Comparison of ENCODE assay signal across 15 cellular contexts in genomic region chr17:42795465-42795864, GRCh38. TPM values are rescaled to one million over a fixed set of nuclear protein-coding genes. Genes with fewer than 3 reads are reported as not detected.
DNase-seq lines count a peak whose midpoint lies in the region; ATAC-seq and TF ChIP-seq lines count a peak whose summit lies in the region.
"Had no signal": no experiment of that assay in that cellular context is flagged by ENCODE, and none has a peak within 500 bp of the region (broad histone marks: within the 10 kb centered on the region; RNA-seq: fewer than 3 reads in every experiment).

No MANE protein-coding gene starts in this region.

- no peak for TF ChIP-seq RAD21 in IMR-90 (IDR thresholded peaks at IDR 0.05; ENCODE audit: low read length)

- H3K4me1 Mint-ChIP-seq in endothelial cell (ENCODE audit: unreplicated experiment), result peaks cover 28% of the 10 kb centered on the region

- WGBS in IMR-90 (ENCODE audit: extremely low coverage in 2 of 2, insufficient read length in 1 of 2), 2 experiments, result 97% methylated on average over 9 of the region's 10 CpGs; no CpG with 5 or more reads in 1 of the 2 experiments

- no peak overlapping the region for H3K4me2 ChIP-seq in IMR-90 (ENCODE audit: low read depth, low read length)

- POLR2A ChIA-PET in IMR-90 (lab: Charles Lee; ENCODE audit: unreplicated experiment), result interaction anchor here (1.0 kb wide), 1 partner anchor 29 kb away, joined by 3 read pairs; the partner anchor contains the start of gene BECN1

- no peak overlapping the region for H4K91ac ChIP-seq in IMR-90 (ENCODE audit: insufficient read depth, low read depth, low read length)

- H3K27ac Mint-ChIP-seq in endothelial cell (ENCODE audit: unreplicated experiment), result no peak overlapping the region

- H2BK5ac ChIP-seq in IMR-90 (ENCODE audit: low read depth, low read length, poor library complexity, severe bottlenecking), result no peak overlapping the region

- H4K8ac ChIP-seq in IMR-90 (ENCODE audit: low read depth in 2 of 2, low read length in 2 of 2), result no peak overlapping the region

- peaks cover 19% of the 10 kb centered on the region for H3K9me1 ChIP-seq in IMR-90 (ENCODE audit: insufficient read depth, low read length)

- H3K27me3 ChIP-seq in IMR-90 (ENCODE audit: control insufficient read depth, insufficient read depth, low read length) (no peaks in the 10 kb centered on the region), mucosa of rectum (ENCODE audit: control insufficient read depth in 2 of 2, insufficient read depth in 2 of 2, low read length in 2 of 2) (no peaks in the 10 kb centered on the region)

- H3K4me3 ChIP-seq in IMR-90 (ENCODE audit: insufficient read depth, low read depth, low read length) (no peak overlapping the region), mucosa of rectum (ENCODE audit: low read length in 2 of 2) (no peak overlapping the region)

- H3K27me3 Mint-ChIP-seq in endothelial cell (ENCODE audit: unreplicated experiment), result peaks cover 10% of the 10 kb centered on the region

- H2AK9ac ChIP-seq in IMR-90 (replicated peaks; ENCODE audit: low read depth, low read length, poor library complexity), result peak overlapping the region; percentile 57

- dilution Hi-C loops in IMR-90 (cut with HindIII; ENCODE audit: low sequenced_read_pairs, unreplicated experiment), result no loop called here

- no peaks in the 10 kb centered on the region for H3K9me3 ChIP-seq in IMR-90 (ENCODE audit: control insufficient read depth, insufficient read depth, low read length)
- no peaks in the 10 kb centered on the region for H3K9me3 ChIP-seq in mucosa of rectum (ENCODE audit: control insufficient read depth in 2 of 2, low read length in 2 of 2)

- H3K27ac ChIP-seq in 22Rv1, result 0 out of 2 replicates have a peak overlapping the region, but pooled peaks have one; percentile 93
- H3K27ac ChIP-seq in IMR-90 (ENCODE audit: insufficient read depth, low read length), result no peak overlapping the region
- H3K27ac ChIP-seq in mucosa of rectum (ENCODE audit: low read depth in 2 of 2, low read length in 2 of 2), result peak overlapping the region; percentile 90 to 94

- H3K4ac ChIP-seq in IMR-90 (ENCODE audit: low read depth, low read length), result no peak overlapping the region

- H3K4me3 Mint-ChIP-seq in endothelial cell (ENCODE audit: unreplicated experiment), result peak overlapping the region; percentile 74

- H3K4me1 ChIP-seq in IMR-90 (ENCODE audit: control insufficient read depth, insufficient read depth, low read length) (peaks cover 7% of the 10 kb centered on the region), mucosa of rectum (ENCODE audit: control insufficient read depth in 2 of 2, insufficient read depth in 2 of 2, low read length in 2 of 2) (peaks cover 35 to 37% of the 10 kb centered on the region in 2 donors)

- ATAC-seq in IMR-90 (ENCODE audit: low read depth), result no peak
- no peak for ATAC-seq in HG03108 (IDR thresholded peaks at IDR 0.05; ENCODE audit: unreplicated experiment)
- ATAC-seq: Panc1 had no signal

- no peak for TF ChIP-seq POLR2A in IMR-90 (IDR thresholded peaks at IDR 0.05; ENCODE audit: low read depth, low read length)

- BruUV-seq in IMR-90 (replicated peaks; lab: Mats Ljungman, UMichigan), result no TSS peak

- peaks cover 20 to 39% of the 10 kb centered on the region in 2 experiments for H3K79me1 ChIP-seq in IMR-90 (ENCODE audit: low read depth in 1 of 2, low read length in 2 of 2)

- H3K36me3 Mint-ChIP-seq in endothelial cell (ENCODE audit: low read depth, unreplicated experiment), result peaks cover 6% of the 10 kb centered on the region

- H3K23ac ChIP-seq in IMR-90 (ENCODE audit: low read depth, low read length), result no peak overlapping the region

- in situ Hi-C loops in IMR-90 (cut with MboI; ENCODE audit: low sequenced_read_pairs), result no loop called here

- peaks cover 4% of the 10 kb centered on the region; the same call in 1 of the 2 replicates for H3K36me3 ChIP-seq in IMR-90 (ENCODE audit: control insufficient read depth, insufficient read depth, low read length)
- peaks cover 6 to 12% of the 10 kb centered on the region in 2 donors for H3K36me3 ChIP-seq in mucosa of rectum (ENCODE audit: control insufficient read depth in 2 of 2, insufficient read depth in 2 of 2, low read length in 2 of 2)

- H2AK5ac ChIP-seq in IMR-90 (ENCODE audit: low read depth, low read length), result no peak overlapping the region

- no peak overlapping the region for H2BK15ac ChIP-seq in IMR-90 (ENCODE audit: low read depth, low read length)

- no peak overlapping the region for H3K14ac ChIP-seq in IMR-90 (replicated peaks; ENCODE audit: low read depth, low read length)

- DNase-seq in IMR-90, result no peak
- DNase-seq in endothelial cell (ENCODE audit: low spot score), result no peak
- no peak for DNase-seq in NCI-H187 treated with DMSO at 0.1 percent for 48 hours (lab: John Stamatoyannopoulos, UW)
- no peak for DNase-seq in Kasumi-1 (lab: John Stamatoyannopoulos, UW)
- DNase-seq in NCI-H146 treated with DMSO at 0.1 percent for 48 hours (lab: John Stamatoyannopoulos, UW; ENCODE audit: unreplicated experiment), result no peak
- DNase-seq: CD8-positive, alpha-beta memory T cell; NCI-H2029; NCI-H2171 treated with DMSO at 0.1 percent for 48 hours; NCI-H82; Right ventricle myocardium superior had no signal

- H3K9me3 Mint-ChIP-seq in endothelial cell (ENCODE audit: unreplicated experiment), result no peaks in the 10 kb centered on the region
- H3K9me3 Mint-ChIP-seq: CD8-positive, alpha-beta memory T cell had no signal

- H2BK120ac ChIP-seq in IMR-90 (ENCODE audit: low read depth, low read length), result no peak overlapping the region

- no peak overlapping the region for H3K9ac ChIP-seq in IMR-90 (ENCODE audit: low read depth, low read length)
- peak overlapping the region in 1 of 2 donors; percentile 60 for H3K9ac ChIP-seq in mucosa of rectum (ENCODE audit: low read depth in 1 of 2, low read length in 2 of 2)

- no peak overlapping the region for H4K5ac ChIP-seq in IMR-90 (ENCODE audit: low read depth, low read length)

- H4K20me1 ChIP-seq in IMR-90 (ENCODE audit: insufficient read depth, low read length), result no peaks in the 10 kb centered on the region

- H3K56ac ChIP-seq in IMR-90 (ENCODE audit: extremely low read depth, insufficient read depth, low read length), result no peak overlapping the region

- CTCF ChIA-PET in IMR-90 (lab: Yijun Ruan, JAX), result no interaction called here

- intact Hi-C loops in IMR-90 (cut with micrococcal nuclease), result no loop called here

- no peak overlapping the region for H3K18ac ChIP-seq in IMR-90 (ENCODE audit: low read depth, low read length)

- H2BK20ac ChIP-seq in IMR-90 (ENCODE audit: low read depth, low read length), result no peak overlapping the region

- H2AFZ ChIP-seq in IMR-90 (replicated peaks; ENCODE audit: low read length, poor library complexity), result no peak overlapping the region

- TF ChIP-seq CTCF in 22Rv1 (IDR thresholded peaks at IDR 0.05) (no peak), IMR-90 (conservative IDR thresholded peaks at IDR 0.05; ENCODE audit: low read depth, low read length) (no peak), endothelial cell (IDR thresholded peaks at IDR 0.05; ENCODE audit: unreplicated experiment) (no peak)

TF ChIP-seq in IMR-90, 13 proteins besides CTCF, POLR2A, EP300 and RAD21:
- TF ChIP-seq FOS (IDR thresholded peaks at IDR 0.05; ENCODE audit: low read depth, low read length), result no peak
- TF ChIP-seq NFE2L2 (IDR thresholded peaks at IDR 0.05; ENCODE audit: low read depth, low read length), result no peak
- TF ChIP-seq RFX5 (IDR thresholded peaks at IDR 0.05; ENCODE audit: low read depth, low read length), result no peak
- no peak for TF ChIP-seq MXI1 (IDR thresholded peaks at IDR 0.05; ENCODE audit: borderline replicate concordance, low read depth, low read length)
- TF ChIP-seq MAFK (IDR thresholded peaks at IDR 0.05; ENCODE audit: low read depth, low read length), result no peak

RNA-seq across cellular contexts. Expression of gene COA3, which starts 3.0 kb away (rescaled TPM):
- total RNA-seq in IMR-90 (2012; rRNA removed) (50.5 and 78.1 TPM in 2 replicates), endothelial cell (ENCODE audit: unreplicated experiment) (60.3 TPM)
- polyA plus RNA-seq in IMR-90 (2012; rRNA removed), result 66.8 and 75.9 TPM in 2 replicates
- polyA plus RNA-seq in IMR-90 (2012; cell fraction: cytosol; rRNA removed), result 98.0 and 195 TPM in 2 replicates
- 20.9 and 24.9 TPM in 2 replicates for polyA plus RNA-seq in IMR-90 (2012; cell fraction: nucleus; rRNA removed; ENCODE audit: low replicate concordance)

RNA-seq across cellular contexts. Expression of gene CNTD1, which starts 3.2 kb away (rescaled TPM):
- total RNA-seq in IMR-90 (2012; rRNA removed) (not detected in 2 replicates), endothelial cell (ENCODE audit: unreplicated experiment) (0.59 TPM)
- not detected in 2 replicates for polyA plus RNA-seq in IMR-90 (2012; rRNA removed)
- polyA plus RNA-seq in IMR-90 (2012; cell fraction: cytosol; rRNA removed), result not detected in 2 replicates
- not detected in 2 replicates for polyA plus RNA-seq in IMR-90 (2012; cell fraction: nucleus; rRNA removed; ENCODE audit: low replicate concordance)
- total RNA-seq: CD8-positive, alpha-beta memory T cell; H1; Right ventricle myocardium superior had no signal
- polyA plus RNA-seq: H1 had no signal

RNA-seq across cellular contexts. Expression of gene WNK4, which starts 15.1 kb away (rescaled TPM):
- total RNA-seq in IMR-90 (2012; rRNA removed) (1.3 and 1.9 TPM in 2 replicates), endothelial cell (ENCODE audit: unreplicated experiment) (8.9 TPM)
- 15.1 and 16.2 TPM in 2 replicates for polyA plus RNA-seq in IMR-90 (2012; rRNA removed)
- 6.8 and 7.9 TPM in 2 replicates for polyA plus RNA-seq in IMR-90 (2012; cell fraction: cytosol; rRNA removed)
- polyA plus RNA-seq in IMR-90 (2012; cell fraction: nucleus; rRNA removed; ENCODE audit: low replicate concordance), result 41.3 and 74.4 TPM in 2 replicates
- total RNA-seq: Right ventricle myocardium superior had no signal
- polyA plus RNA-seq: CD8-positive, alpha-beta memory T cell had no signal

RNA-seq across cellular contexts. Expression of gene VPS25, which starts 22.2 kb away (rescaled TPM):
- 71.3 and 78.3 TPM in 2 replicates for total RNA-seq in IMR-90 (2012; rRNA removed)
- polyA plus RNA-seq in IMR-90 (2012; rRNA removed), result 127 and 130 TPM in 2 replicates
- polyA plus RNA-seq in IMR-90 (2012; cell fraction: cytosol; rRNA removed), result 52.7 and 94.7 TPM in 2 replicates
- polyA plus RNA-seq in IMR-90 (2012; cell fraction: nucleus; rRNA removed; ENCODE audit: low replicate concordance), result 59.9 and 91.1 TPM in 2 replicates
- 39.4 TPM for total RNA-seq in endothelial cell (ENCODE audit: unreplicated experiment)

RNA-seq across cellular contexts. Expression of gene BECN1, which starts 28.6 kb away (rescaled TPM):
- total RNA-seq in IMR-90 (2012; rRNA removed) (93.9 and 119 TPM in 2 replicates), endothelial cell (ENCODE audit: unreplicated experiment) (66.4 TPM)
- polyA plus RNA-seq in IMR-90 (2012; rRNA removed), result 73.1 and 84.0 TPM in 2 replicates
- polyA plus RNA-seq in IMR-90 (2012; cell fraction: cytosol; rRNA removed), result 26.2 and 35.4 TPM in 2 replicates
- 31.7 and 64.5 TPM in 2 replicates for polyA plus RNA-seq in IMR-90 (2012; cell fraction: nucleus; rRNA removed; ENCODE audit: low replicate concordance)
